Comparison of ENCODE assay signal across 2 cellular contexts in genomic region chrX:48737940-48738339, GRCh38.
TF ChIP-seq lines count a peak whose summit lies in the region.

No MANE protein-coding gene starts in this region.

TF ChIP-seq in GM12878, 131 proteins besides CTCF, POLR2A, EP300 and RAD21:
- TF ChIP-seq CBX3 (IDR thresholded peaks at IDR 0.05; ENCODE audit: borderline replicate concordance, low read depth) (no peak), ZNF384 (IDR thresholded peaks at IDR 0.05; ENCODE audit: borderline replicate concordance, low read depth, low read length) (no peak), NKRF (conservative IDR thresholded peaks at IDR 0.05) (no peak), EZH2 (IDR thresholded peaks at IDR 0.05; ENCODE audit: borderline replicate concordance, control insufficient read depth, low read depth, low read length) (no peak), MTA3 (IDR thresholded peaks at IDR 0.05; ENCODE audit: borderline replicate concordance, low read length) (0 out of 2 replicates have a peak, but pooled peaks have one; percentile 1), SMARCA5 (IDR thresholded peaks at IDR 0.05) (no peak)

TF ChIP-seq in HEK293T, 16 proteins besides CTCF, POLR2A, EP300 and RAD21:
- TF ChIP-seq ELF4 (IDR thresholded peaks at IDR 0.05): no peak
